Comparison of ENCODE assay signal across 15 cellular contexts in genomic region chr16:27816561-27816960, GRCh38.
A peak's percentile ranks its signal among the peaks of the same experiment; 100 is the strongest.
DNase-seq lines count a peak whose midpoint lies in the region; ATAC-seq and TF ChIP-seq lines count a peak whose summit lies in the region.
"Had no signal": no experiment of that assay in that cellular context is flagged by ENCODE, and none has a peak within 500 bp of the region (broad histone marks: within the 10 kb centered on the region; RNA-seq: fewer than 3 reads in every experiment).

No MANE protein-coding gene starts in this region.

- peak; percentile 2 for DNase-seq in SK-N-SH
- peak in 37 of 42 donors; percentile 14 to 78 (median 50) for DNase-seq in head of caudate nucleus
- DNase-seq in posterior cingulate gyrus: peak in 6 of 10 donors; percentile 30 to 86 (median 48)
- peak; percentile 46 for DNase-seq in upper lobe of right lung
- no peak for DNase-seq in dedifferentiated amniotic fluid mesenchymal stem cell (ENCODE audit: extremely low spot score)
- DNase-seq: MM.1S, NCI-H187 treated with DMSO at 0.1 percent for 48 hours, NCI-H2171 treated with DMSO at 0.1 percent for 48 hours, NCI-H774 had no signal

- no peak for TF ChIP-seq EP300 in SK-N-SH (IDR thresholded peaks at IDR 0.05; ENCODE audit: borderline replicate concordance in 1 of 2, low read depth in 1 of 2, low read length in 1 of 2)

- H3K4me1 ChIP-seq in SK-N-SH (ENCODE audit: control insufficient read depth in 1 of 2, insufficient read depth in 2 of 2, low read depth in 1 of 2, low read length in 1 of 2) (no peaks in the 10 kb centered on the region), upper lobe of right lung (no peaks in the 10 kb centered on the region)

- POLR2A ChIA-PET in SK-N-SH (lab: Yijun Ruan, JAX): no interaction called here

- H3K36me3 ChIP-seq in SK-N-SH (replicated peaks in 1 of 2; ENCODE audit: control insufficient read depth in 1 of 2, insufficient read depth in 2 of 2, low read length in 1 of 2) (no peaks in the 10 kb centered on the region), upper lobe of right lung (no peaks in the 10 kb centered on the region)
- H3K36me3 ChIP-seq: BLaER1 had no signal

- H3K4me3 ChIP-seq in SK-N-SH (ENCODE audit: low read depth in 2 of 2, low read length in 1 of 2): no peak overlapping the region
- H3K4me3 ChIP-seq in upper lobe of right lung: no peak overlapping the region
- H3K4me3 ChIP-seq: BLaER1 had no signal

- H3F3A ChIP-seq in SK-N-SH (replicated peaks; ENCODE audit: insufficient read depth): no peaks in the 10 kb centered on the region

- intact Hi-C loops in head of caudate nucleus (cut with DNase I) (no loop called here), posterior cingulate gyrus (cut with DNase I) (no loop called here), upper lobe of right lung (cut with DNase I) (no loop called here)

- H3K79me2 ChIP-seq in SK-N-SH (ENCODE audit: insufficient read depth): no peaks in the 10 kb centered on the region

- peaks cover 19% of the 10 kb centered on the region; the same call in 1 of the 2 replicates for H3K27me3 ChIP-seq in SK-N-SH (ENCODE audit: insufficient read depth)
- H3K27me3 ChIP-seq in upper lobe of right lung: peaks cover 9% of the 10 kb centered on the region
- H3K27me3 ChIP-seq: BLaER1 had no signal

- TF ChIP-seq CTCF in SK-N-SH (IDR thresholded peaks at IDR 0.05): no peak
- TF ChIP-seq CTCF in upper lobe of right lung (IDR thresholded peaks at IDR 0.05): no peak

- no peaks in the 10 kb centered on the region for H4K20me1 ChIP-seq in SK-N-SH (ENCODE audit: insufficient read depth)
- H4K20me1 ChIP-seq: BLaER1 had no signal

- TF ChIP-seq RAD21 in SK-N-SH (IDR thresholded peaks at IDR 0.05; ENCODE audit: low read length): no peak

- H3K4me2 ChIP-seq in SK-N-SH: no peak overlapping the region
- H3K4me2 ChIP-seq: BLaER1 had no signal

- ATAC-seq in SK-N-SH treated with all-trans-retinoic acid at 6 μM for 48 hours: no peak
- no peak for ATAC-seq in upper lobe of right lung
- no peak for ATAC-seq in HG03135 (IDR thresholded peaks at IDR 0.05; ENCODE audit: unreplicated experiment)
- ATAC-seq in HG03095 (IDR thresholded peaks at IDR 0.05; ENCODE audit: unreplicated experiment): no peak
- ATAC-seq: Panc1 had no signal

- CTCF ChIA-PET in SK-N-SH (lab: Yijun Ruan, JAX): no interaction called here

- H2AFZ ChIP-seq in SK-N-SH (ENCODE audit: low read depth): no peak overlapping the region

- H3K27ac ChIP-seq in SK-N-SH (ENCODE audit: low read depth in 2 of 2, low read length in 1 of 2) (no peak overlapping the region), upper lobe of right lung (no peak overlapping the region)
- H3K27ac ChIP-seq: 22Rv1, BLaER1 had no signal

- 14% methylated on average over 2 of the region's 5 CpGs for WGBS in SK-N-SH (ENCODE audit: low lambda C conversion rate)

- no peak overlapping the region for H3K9ac ChIP-seq in SK-N-SH
- H3K9ac ChIP-seq: BLaER1 had no signal

- no peaks in the 10 kb centered on the region for H3K9me2 ChIP-seq in SK-N-SH

- H3K9me3 ChIP-seq in SK-N-SH (no peaks in the 10 kb centered on the region), upper lobe of right lung (no peaks in the 10 kb centered on the region)
- H3K9me3 ChIP-seq: BLaER1 had no signal

TF ChIP-seq in SK-N-SH, 30 proteins besides CTCF, POLR2A, EP300 and RAD21:
- TF ChIP-seq FOSL2 (IDR thresholded peaks at IDR 0.05; ENCODE audit: borderline replicate concordance, low read depth) (no peak), RFX5 (IDR thresholded peaks at IDR 0.05; ENCODE audit: low read length) (no peak), ELF1 (IDR thresholded peaks at IDR 0.05) (no peak), FOXJ3 (CRISPR knock-in tag; IDR thresholded peaks at IDR 0.05) (no peak), RCOR1 (IDR thresholded peaks at IDR 0.05; ENCODE audit: low read length) (no peak)

TF ChIP-seq in SK-N-SH treated with all-trans-retinoic acid at 6 μM for 48 hours, 23 proteins besides CTCF, POLR2A, EP300 and RAD21:
- no peak for TF ChIP-seq TCF4 (CRISPR knock-in tag; IDR thresholded peaks at IDR 0.05; ENCODE audit: borderline replicate concordance)
- no peak for TF ChIP-seq ARNTL (CRISPR knock-in tag; IDR thresholded peaks at IDR 0.05; ENCODE audit: borderline replicate concordance, low read depth)
- TF ChIP-seq TOX (CRISPR knock-in tag; IDR thresholded peaks at IDR 0.05; ENCODE audit: borderline replicate concordance): no peak
- TF ChIP-seq ZNF8 (CRISPR knock-in tag; IDR thresholded peaks at IDR 0.05): no peak
- no peak for TF ChIP-seq ZNF70 (CRISPR knock-in tag; IDR thresholded peaks at IDR 0.05)
- no peak for TF ChIP-seq ISL1 (CRISPR knock-in tag; IDR thresholded peaks at IDR 0.05)
- TF ChIP-seq OSR1 (CRISPR knock-in tag; IDR thresholded peaks at IDR 0.05): no peak
